ENCODE assay signal across 1 cellular context in the genomic region with DNA sequence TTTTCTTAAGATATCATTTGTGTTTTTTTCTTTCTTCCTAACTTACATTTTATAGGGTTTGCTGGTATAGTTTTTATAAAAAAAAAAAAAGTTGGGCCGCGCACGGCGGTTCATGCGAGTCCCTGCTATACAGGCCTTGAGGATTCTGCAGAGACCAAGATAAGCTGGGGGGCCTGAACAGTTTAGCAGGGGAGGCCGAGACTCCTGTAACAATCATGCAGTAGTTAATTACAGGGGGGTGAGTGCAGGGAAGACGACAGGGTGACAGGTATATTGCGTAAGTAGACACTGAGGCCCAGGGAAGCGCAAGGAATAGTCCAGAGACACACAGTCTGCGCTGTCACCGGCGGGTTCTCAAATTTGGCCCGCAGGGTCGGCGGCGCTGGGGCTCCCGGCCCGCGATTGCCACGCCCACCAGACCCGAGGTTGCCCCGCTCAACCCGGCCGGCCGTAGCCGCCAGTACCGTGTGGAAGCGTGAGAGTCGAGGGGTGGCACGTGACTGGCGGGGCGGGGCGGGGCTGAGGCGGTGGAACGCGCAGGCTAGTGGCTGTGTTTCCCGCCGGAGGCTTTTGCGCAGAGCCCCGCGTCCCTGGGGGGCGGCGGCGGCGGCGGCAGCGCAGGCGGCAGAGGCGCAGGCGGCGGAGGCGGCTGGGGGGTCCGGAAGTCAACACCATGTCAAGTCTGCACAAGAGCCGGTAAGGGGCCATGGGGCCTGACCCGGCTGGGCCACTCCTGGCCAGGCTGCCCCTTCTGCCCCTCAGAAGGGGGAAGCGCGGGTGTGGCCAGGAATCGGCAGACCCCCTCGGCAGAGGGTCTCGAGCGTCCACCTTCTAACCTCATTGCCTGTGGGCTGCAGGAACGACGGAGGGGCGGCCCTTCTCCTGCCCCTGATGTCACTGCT.
TF ChIP-seq lines count a peak whose summit lies in the region.

A gene with protein sequence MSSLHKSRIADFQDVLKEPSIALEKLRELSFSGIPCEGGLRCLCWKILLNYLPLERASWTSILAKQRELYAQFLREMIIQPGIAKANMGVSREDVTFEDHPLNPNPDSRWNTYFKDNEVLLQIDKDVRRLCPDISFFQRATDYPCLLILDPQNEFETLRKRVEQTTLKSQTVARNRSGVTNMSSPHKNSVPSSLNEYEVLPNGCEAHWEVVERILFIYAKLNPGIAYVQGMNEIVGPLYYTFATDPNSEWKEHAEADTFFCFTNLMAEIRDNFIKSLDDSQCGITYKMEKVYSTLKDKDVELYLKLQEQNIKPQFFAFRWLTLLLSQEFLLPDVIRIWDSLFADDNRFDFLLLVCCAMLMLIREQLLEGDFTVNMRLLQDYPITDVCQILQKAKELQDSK (plus strand): TSS at position 573 of the 902 bp plus-strand sequence. CDS start 101 bp downstream, at position 674.

TF ChIP-seq in GM12878, 131 proteins besides CTCF, POLR2A, EP300 and RAD21 (continued from another document and continues in another):
- TF ChIP-seq, protein P1, sequence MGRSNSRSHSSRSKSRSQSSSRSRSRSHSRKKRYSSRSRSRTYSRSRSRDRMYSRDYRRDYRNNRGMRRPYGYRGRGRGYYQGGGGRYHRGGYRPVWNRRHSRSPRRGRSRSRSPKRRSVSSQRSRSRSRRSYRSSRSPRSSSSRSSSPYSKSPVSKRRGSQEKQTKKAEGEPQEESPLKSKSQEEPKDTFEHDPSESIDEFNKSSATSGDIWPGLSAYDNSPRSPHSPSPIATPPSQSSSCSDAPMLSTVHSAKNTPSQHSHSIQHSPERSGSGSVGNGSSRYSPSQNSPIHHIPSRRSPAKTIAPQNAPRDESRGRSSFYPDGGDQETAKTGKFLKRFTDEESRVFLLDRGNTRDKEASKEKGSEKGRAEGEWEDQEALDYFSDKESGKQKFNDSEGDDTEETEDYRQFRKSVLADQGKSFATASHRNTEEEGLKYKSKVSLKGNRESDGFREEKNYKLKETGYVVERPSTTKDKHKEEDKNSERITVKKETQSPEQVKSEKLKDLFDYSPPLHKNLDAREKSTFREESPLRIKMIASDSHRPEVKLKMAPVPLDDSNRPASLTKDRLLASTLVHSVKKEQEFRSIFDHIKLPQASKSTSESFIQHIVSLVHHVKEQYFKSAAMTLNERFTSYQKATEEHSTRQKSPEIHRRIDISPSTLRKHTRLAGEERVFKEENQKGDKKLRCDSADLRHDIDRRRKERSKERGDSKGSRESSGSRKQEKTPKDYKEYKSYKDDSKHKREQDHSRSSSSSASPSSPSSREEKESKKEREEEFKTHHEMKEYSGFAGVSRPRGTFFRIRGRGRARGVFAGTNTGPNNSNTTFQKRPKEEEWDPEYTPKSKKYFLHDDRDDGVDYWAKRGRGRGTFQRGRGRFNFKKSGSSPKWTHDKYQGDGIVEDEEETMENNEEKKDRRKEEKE (IDR thresholded peaks at IDR 0.05) = no peak
- no peak for TF ChIP-seq NFYA (IDR thresholded peaks at IDR 0.05; ENCODE audit: borderline replicate concordance, low read depth, low read length)
- TF ChIP-seq ZNF217 (IDR thresholded peaks at IDR 0.05) = peak; percentile 57; the same call in 1 of the 2 replicates
- TF ChIP-seq, protein P2, sequence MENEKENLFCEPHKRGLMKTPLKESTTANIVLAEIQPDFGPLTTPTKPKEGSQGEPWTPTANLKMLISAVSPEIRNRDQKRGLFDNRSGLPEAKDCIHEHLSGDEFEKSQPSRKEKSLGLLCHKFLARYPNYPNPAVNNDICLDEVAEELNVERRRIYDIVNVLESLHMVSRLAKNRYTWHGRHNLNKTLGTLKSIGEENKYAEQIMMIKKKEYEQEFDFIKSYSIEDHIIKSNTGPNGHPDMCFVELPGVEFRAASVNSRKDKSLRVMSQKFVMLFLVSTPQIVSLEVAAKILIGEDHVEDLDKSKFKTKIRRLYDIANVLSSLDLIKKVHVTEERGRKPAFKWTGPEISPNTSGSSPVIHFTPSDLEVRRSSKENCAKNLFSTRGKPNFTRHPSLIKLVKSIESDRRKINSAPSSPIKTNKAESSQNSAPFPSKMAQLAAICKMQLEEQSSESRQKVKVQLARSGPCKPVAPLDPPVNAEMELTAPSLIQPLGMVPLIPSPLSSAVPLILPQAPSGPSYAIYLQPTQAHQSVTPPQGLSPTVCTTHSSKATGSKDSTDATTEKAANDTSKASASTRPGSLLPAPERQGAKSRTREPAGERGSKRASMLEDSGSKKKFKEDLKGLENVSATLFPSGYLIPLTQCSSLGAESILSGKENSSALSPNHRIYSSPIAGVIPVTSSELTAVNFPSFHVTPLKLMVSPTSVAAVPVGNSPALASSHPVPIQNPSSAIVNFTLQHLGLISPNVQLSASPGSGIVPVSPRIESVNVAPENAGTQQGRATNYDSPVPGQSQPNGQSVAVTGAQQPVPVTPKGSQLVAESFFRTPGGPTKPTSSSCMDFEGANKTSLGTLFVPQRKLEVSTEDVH (IDR thresholded peaks at IDR 0.05; ENCODE audit: low read depth, partially characterized antibody) = no peak
- peak; percentile 69; the same call in 1 of the 2 replicates for TF ChIP-seq MXI1 (IDR thresholded peaks at IDR 0.05; ENCODE audit: low read depth, low read length)
- peak; percentile 97 for TF ChIP-seq MEF2B (IDR thresholded peaks at IDR 0.05; ENCODE audit: partially characterized antibody, poor library complexity, severe bottlenecking)
- TF ChIP-seq, protein P3, sequence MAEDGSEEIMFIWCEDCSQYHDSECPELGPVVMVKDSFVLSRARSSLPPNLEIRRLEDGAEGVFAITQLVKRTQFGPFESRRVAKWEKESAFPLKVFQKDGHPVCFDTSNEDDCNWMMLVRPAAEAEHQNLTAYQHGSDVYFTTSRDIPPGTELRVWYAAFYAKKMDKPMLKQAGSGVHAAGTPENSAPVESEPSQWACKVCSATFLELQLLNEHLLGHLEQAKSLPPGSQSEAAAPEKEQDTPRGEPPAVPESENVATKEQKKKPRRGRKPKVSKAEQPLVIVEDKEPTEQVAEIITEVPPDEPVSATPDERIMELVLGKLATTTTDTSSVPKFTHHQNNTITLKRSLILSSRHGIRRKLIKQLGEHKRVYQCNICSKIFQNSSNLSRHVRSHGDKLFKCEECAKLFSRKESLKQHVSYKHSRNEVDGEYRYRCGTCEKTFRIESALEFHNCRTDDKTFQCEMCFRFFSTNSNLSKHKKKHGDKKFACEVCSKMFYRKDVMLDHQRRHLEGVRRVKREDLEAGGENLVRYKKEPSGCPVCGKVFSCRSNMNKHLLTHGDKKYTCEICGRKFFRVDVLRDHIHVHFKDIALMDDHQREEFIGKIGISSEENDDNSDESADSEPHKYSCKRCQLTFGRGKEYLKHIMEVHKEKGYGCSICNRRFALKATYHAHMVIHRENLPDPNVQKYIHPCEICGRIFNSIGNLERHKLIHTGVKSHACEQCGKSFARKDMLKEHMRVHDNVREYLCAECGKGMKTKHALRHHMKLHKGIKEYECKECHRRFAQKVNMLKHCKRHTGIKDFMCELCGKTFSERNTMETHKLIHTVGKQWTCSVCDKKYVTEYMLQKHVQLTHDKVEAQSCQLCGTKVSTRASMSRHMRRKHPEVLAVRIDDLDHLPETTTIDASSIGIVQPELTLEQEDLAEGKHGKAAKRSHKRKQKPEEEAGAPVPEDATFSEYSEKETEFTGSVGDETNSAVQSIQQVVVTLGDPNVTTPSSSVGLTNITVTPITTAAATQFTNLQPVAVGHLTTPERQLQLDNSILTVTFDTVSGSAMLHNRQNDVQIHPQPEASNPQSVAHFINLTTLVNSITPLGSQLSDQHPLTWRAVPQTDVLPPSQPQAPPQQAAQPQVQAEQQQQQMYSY (CRISPR knock-in tag; IDR thresholded peaks at IDR 0.05) = no peak
- no peak for TF ChIP-seq CBX5 (IDR thresholded peaks at IDR 0.05; ENCODE audit: low read depth)
- no peak for TF ChIP-seq SMC3 (IDR thresholded peaks at IDR 0.05; ENCODE audit: borderline replicate concordance, low read length)
- TF ChIP-seq CREM (IDR thresholded peaks at IDR 0.05; ENCODE audit: low read depth) = peak; percentile 59
- peak; percentile 46; the same call in 1 of the 2 replicates for TF ChIP-seq CBFB (IDR thresholded peaks at IDR 0.05; ENCODE audit: low read depth)
- TF ChIP-seq, protein P4, sequence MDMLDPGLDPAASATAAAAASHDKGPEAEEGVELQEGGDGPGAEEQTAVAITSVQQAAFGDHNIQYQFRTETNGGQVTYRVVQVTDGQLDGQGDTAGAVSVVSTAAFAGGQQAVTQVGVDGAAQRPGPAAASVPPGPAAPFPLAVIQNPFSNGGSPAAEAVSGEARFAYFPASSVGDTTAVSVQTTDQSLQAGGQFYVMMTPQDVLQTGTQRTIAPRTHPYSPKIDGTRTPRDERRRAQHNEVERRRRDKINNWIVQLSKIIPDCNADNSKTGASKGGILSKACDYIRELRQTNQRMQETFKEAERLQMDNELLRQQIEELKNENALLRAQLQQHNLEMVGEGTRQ (IDR thresholded peaks at IDR 0.05; ENCODE audit: borderline replicate concordance, low read depth, low read length) = peak; percentile 62
- TF ChIP-seq, protein P5, sequence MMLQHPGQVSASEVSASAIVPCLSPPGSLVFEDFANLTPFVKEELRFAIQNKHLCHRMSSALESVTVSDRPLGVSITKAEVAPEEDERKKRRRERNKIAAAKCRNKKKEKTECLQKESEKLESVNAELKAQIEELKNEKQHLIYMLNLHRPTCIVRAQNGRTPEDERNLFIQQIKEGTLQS (IDR thresholded peaks at IDR 0.05; ENCODE audit: borderline replicate concordance, extremely low read depth, low read depth, low read length) = peak; percentile 70; the same call in 1 of the 2 replicates
- TF ChIP-seq SIX5 (IDR thresholded peaks at IDR 0.05; ENCODE audit: low read depth, low read length, severe bottlenecking) = peak; percentile 50
- TF ChIP-seq MYB (IDR thresholded peaks at IDR 0.05; ENCODE audit: borderline replicate concordance, low read depth, low read length) = 0 out of 2 replicates have a peak, but pooled peaks have one; percentile 40
- peak; percentile 83 for TF ChIP-seq GABPA (IDR thresholded peaks at IDR 0.05; ENCODE audit: low read depth)
- TF ChIP-seq SUPT20H (IDR thresholded peaks at IDR 0.05; ENCODE audit: borderline replicate concordance, control insufficient read depth, low read depth, low read length) = no peak
- TF ChIP-seq, protein P6, sequence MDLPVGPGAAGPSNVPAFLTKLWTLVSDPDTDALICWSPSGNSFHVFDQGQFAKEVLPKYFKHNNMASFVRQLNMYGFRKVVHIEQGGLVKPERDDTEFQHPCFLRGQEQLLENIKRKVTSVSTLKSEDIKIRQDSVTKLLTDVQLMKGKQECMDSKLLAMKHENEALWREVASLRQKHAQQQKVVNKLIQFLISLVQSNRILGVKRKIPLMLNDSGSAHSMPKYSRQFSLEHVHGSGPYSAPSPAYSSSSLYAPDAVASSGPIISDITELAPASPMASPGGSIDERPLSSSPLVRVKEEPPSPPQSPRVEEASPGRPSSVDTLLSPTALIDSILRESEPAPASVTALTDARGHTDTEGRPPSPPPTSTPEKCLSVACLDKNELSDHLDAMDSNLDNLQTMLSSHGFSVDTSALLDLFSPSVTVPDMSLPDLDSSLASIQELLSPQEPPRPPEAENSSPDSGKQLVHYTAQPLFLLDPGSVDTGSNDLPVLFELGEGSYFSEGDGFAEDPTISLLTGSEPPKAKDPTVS (IDR thresholded peaks at IDR 0.05; ENCODE audit: low read depth, low read length) = no peak
- TF ChIP-seq, protein P7, sequence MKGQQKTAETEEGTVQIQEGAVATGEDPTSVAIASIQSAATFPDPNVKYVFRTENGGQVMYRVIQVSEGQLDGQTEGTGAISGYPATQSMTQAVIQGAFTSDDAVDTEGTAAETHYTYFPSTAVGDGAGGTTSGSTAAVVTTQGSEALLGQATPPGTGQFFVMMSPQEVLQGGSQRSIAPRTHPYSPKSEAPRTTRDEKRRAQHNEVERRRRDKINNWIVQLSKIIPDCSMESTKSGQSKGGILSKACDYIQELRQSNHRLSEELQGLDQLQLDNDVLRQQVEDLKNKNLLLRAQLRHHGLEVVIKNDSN (IDR thresholded peaks at IDR 0.05; ENCODE audit: borderline replicate concordance, extremely low read length, insufficient read depth, low read depth, low read length) = peak; percentile 94
- TF ChIP-seq NRF1 (conservative IDR thresholded peaks at IDR 0.05; ENCODE audit: low read depth, low read length) = 0 out of 2 replicates have a peak, but pooled peaks have one; percentile 17
- peak; percentile 77 for TF ChIP-seq RELA (IDR thresholded peaks at IDR 0.05; ENCODE audit: borderline replicate concordance, partially characterized antibody)
- TF ChIP-seq, protein P8, sequence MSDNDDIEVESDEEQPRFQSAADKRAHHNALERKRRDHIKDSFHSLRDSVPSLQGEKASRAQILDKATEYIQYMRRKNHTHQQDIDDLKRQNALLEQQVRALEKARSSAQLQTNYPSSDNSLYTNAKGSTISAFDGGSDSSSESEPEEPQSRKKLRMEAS (IDR thresholded peaks at IDR 0.05; ENCODE audit: low read depth, low read length) = peak; percentile 87
- TF ChIP-seq, protein P9, sequence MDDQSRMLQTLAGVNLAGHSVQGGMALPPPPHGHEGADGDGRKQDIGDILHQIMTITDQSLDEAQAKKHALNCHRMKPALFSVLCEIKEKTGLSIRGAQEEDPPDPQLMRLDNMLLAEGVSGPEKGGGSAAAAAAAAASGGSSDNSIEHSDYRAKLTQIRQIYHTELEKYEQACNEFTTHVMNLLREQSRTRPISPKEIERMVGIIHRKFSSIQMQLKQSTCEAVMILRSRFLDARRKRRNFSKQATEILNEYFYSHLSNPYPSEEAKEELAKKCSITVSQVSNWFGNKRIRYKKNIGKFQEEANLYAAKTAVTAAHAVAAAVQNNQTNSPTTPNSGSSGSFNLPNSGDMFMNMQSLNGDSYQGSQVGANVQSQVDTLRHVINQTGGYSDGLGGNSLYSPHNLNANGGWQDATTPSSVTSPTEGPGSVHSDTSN (IDR thresholded peaks at IDR 0.05; ENCODE audit: insufficient replicate concordance, low read depth, low read length) = no peak
- peak; percentile 85 for TF ChIP-seq YY1 (IDR thresholded peaks at IDR 0.05; ENCODE audit: low read depth, low read length)
- TF ChIP-seq TCF7 (IDR thresholded peaks at IDR 0.05; ENCODE audit: borderline replicate concordance) = no peak
- TF ChIP-seq HCFC1 (IDR thresholded peaks at IDR 0.05; ENCODE audit: low read length) = peak; percentile 74
- TF ChIP-seq CBX3 (IDR thresholded peaks at IDR 0.05; ENCODE audit: borderline replicate concordance, low read depth) = no peak
- TF ChIP-seq, protein P10, sequence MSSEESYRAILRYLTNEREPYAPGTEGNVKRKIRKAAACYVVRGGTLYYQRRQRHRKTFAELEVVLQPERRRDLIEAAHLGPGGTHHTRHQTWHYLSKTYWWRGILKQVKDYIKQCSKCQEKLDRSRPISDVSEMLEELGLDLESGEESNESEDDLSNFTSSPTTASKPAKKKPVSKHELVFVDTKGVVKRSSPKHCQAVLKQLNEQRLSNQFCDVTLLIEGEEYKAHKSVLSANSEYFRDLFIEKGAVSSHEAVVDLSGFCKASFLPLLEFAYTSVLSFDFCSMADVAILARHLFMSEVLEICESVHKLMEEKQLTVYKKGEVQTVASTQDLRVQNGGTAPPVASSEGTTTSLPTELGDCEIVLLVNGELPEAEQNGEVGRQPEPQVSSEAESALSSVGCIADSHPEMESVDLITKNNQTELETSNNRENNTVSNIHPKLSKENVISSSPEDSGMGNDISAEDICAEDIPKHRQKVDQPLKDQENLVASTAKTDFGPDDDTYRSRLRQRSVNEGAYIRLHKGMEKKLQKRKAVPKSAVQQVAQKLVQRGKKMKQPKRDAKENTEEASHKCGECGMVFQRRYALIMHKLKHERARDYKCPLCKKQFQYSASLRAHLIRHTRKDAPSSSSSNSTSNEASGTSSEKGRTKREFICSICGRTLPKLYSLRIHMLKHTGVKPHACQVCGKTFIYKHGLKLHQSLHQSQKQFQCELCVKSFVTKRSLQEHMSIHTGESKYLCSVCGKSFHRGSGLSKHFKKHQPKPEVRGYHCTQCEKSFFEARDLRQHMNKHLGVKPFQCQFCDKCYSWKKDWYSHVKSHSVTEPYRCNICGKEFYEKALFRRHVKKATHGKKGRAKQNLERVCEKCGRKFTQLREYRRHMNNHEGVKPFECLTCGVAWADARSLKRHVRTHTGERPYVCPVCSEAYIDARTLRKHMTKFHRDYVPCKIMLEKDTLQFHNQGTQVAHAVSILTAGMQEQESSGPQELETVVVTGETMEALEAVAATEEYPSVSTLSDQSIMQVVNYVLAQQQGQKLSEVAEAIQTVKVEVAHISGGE (CRISPR knock-in tag; IDR thresholded peaks at IDR 0.05) = peak; percentile 91
